ENCODE assay signal across 8 cellular contexts in the genomic region with DNA sequence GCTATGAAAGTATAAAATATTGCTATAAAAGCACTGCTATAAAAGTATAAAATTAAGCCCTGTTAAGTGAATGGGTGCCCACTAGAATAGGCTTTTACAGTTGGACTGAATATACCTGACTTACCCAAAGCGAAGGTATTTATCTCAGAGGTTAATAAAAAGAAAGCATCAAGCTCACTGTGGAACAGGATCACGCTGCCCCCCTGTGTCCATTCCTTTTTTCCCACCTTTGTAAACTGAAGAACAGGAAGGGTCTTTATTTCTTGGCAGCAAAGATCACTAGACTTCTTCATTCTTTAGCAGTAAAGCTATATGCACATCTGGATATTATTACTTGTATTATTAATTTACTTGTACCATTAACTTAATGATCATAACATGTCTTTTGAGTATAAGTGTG. TPM values are rescaled to one million over a fixed set of nuclear protein-coding genes. Genes with fewer than 3 reads are reported as not detected.
A peak's percentile ranks its signal among the peaks of the same experiment; 100 is the strongest.
DNase-seq lines count a peak whose midpoint lies in the region; ATAC-seq, FAIRE-seq and TF ChIP-seq lines count a peak whose summit lies in the region.

No MANE protein-coding gene starts in this region.

- no peaks in the 10 kb centered on the region for H3K4me1 ChIP-seq in OCI-LY7 (ENCODE audit: insufficient read depth, low read length, poor library complexity, severe bottlenecking)
- H3K4me1 ChIP-seq in GM12878 (ENCODE audit: control insufficient read depth, insufficient read depth, low read length), result no peaks in the 10 kb centered on the region
- peaks cover 0 to 3% of the 10 kb centered on the region in 2 donors for H3K4me1 ChIP-seq in naive thymus-derived CD4-positive, alpha-beta T cell (ENCODE audit: control insufficient read depth in 2 of 2, insufficient read depth in 2 of 2, low read length in 2 of 2)

- H3K4me1 Mint-ChIP-seq in naive thymus-derived CD4-positive, alpha-beta T cell, result peaks cover 0 to 21% (median 15%) of the 10 kb centered on the region in 7 donors

- H3K27me3 Mint-ChIP-seq in naive thymus-derived CD4-positive, alpha-beta T cell, result no peaks in the 10 kb centered on the region

- H3K9me3 ChIP-seq in OCI-LY7 (ENCODE audit: low read length) (no peaks in the 10 kb centered on the region), GM12878 (replicated peaks; ENCODE audit: control insufficient read depth, insufficient read depth, low read length) (no peaks in the 10 kb centered on the region)
- H3K9me3 ChIP-seq in naive thymus-derived CD4-positive, alpha-beta T cell (ENCODE audit: control insufficient read depth in 2 of 3, low read length in 3 of 3), result no peaks in the 10 kb centered on the region

- H2AFZ ChIP-seq in OCI-LY7 (ENCODE audit: low read length) (no peak overlapping the region), GM12878 (ENCODE audit: control insufficient read depth, low read depth, low read length) (no peak overlapping the region)

- ATAC-seq in GM12878, result 0 out of 3 replicates have a peak, but pooled peaks have one; percentile 29
- peak; percentile 70 for ATAC-seq in naive thymus-derived CD4-positive, alpha-beta T cell
- no peak for ATAC-seq in GM18861 (IDR thresholded peaks at IDR 0.05; ENCODE audit: unreplicated experiment)
- no peak for ATAC-seq in HG03095 (IDR thresholded peaks at IDR 0.05; ENCODE audit: unreplicated experiment)

- H3K9ac ChIP-seq in GM12878 (ENCODE audit: control insufficient read depth, insufficient read depth, low read length), result no peak overlapping the region

- TF ChIP-seq POLR2A in GM12878 (IDR thresholded peaks at IDR 0.05; ENCODE audit: low read depth, low read length), result no peak

- no peak overlapping the region for H3K4me3 Mint-ChIP-seq in naive thymus-derived CD4-positive, alpha-beta T cell

- WGBS in GM12878 (ENCODE audit: insufficient coverage, insufficient replicate concordance, low lambda C conversion rate, missing lambda C conversion rate), result 30% methylated on average over 2 of the region's 2 CpGs

- peak overlapping the region in 4 of 9 donors; percentile 11 to 62 (median 26) for H3K27ac Mint-ChIP-seq in naive thymus-derived CD4-positive, alpha-beta T cell

- TF ChIP-seq CTCF in AG04449 (IDR thresholded peaks at IDR 0.05; ENCODE audit: insufficient read depth, low read length, missing control alignments), result peak; percentile 53
- peak; percentile 34; the same call in 2 of the 3 replicates for TF ChIP-seq CTCF in GM12872 (IDR thresholded peaks at IDR 0.05; ENCODE audit: insufficient read depth, low read depth, low read length)
- TF ChIP-seq CTCF in OCI-LY7 (conservative IDR thresholded peaks at IDR 0.05; ENCODE audit: low read length), result peak; percentile 45
- TF ChIP-seq CTCF in GM12878 (IDR thresholded peaks at IDR 0.05 in 2 of 3, conservative IDR thresholded peaks at IDR 0.05 in 1 of 3; ENCODE audit: control insufficient read depth in 2 of 3, extremely low read depth in 1 of 3, insufficient read depth in 1 of 3, low read depth in 3 of 3, low read length in 3 of 3), result peak; percentile 21 to 42 (median 31); a peak in 3 of 6 replicates

- H3K4me3 ChIP-seq in AG04449 (ENCODE audit: low read depth, low read length), result no peak overlapping the region
- no peak overlapping the region for H3K4me3 ChIP-seq in OCI-LY7 (ENCODE audit: low read depth, low read length, poor library complexity, severe bottlenecking)
- H3K4me3 ChIP-seq in GM12878, result no peak overlapping the region
- no peak overlapping the region for H3K4me3 ChIP-seq in naive thymus-derived CD4-positive, alpha-beta T cell (ENCODE audit: low read length)

- peak; percentile 60 for TF ChIP-seq RAD21 in GM12878 (IDR thresholded peaks at IDR 0.05; ENCODE audit: insufficient read depth, low read depth, low read length)

- FAIRE-seq in GM12878 (lab: Jason Lieb, UNC) (no peak), GM19239 (lab: Jason Lieb, UNC) (no peak)

- H3K27ac ChIP-seq in OCI-LY7 (ENCODE audit: low read depth, low read length, poor library complexity, severe bottlenecking), result no peak overlapping the region
- no peak overlapping the region for H3K27ac ChIP-seq in GM12878 (ENCODE audit: control insufficient read depth, insufficient read depth)
- no peak overlapping the region for H3K27ac ChIP-seq in naive thymus-derived CD4-positive, alpha-beta T cell (ENCODE audit: low read depth, low read length)

- CTCF ChIA-PET in AG04449 (lab: Yijun Ruan, JAX) (interaction anchor here (0.8 to 2.9 kb wide), 21 partner anchors 8 to 324 kb away, joined by 3 to 91 read pairs (median 5); partner anchors contain the start of gene CDC37L1), OCI-LY7 (lab: Charles Lee; ENCODE audit: unreplicated experiment) (no interaction called here), GM12878 (lab: Yijun Ruan, JAX) (interaction anchor here (0.7 to 2.0 kb wide), 7 partner anchors 35 to 760 kb away, joined by 3 to 12 read pairs (median 4); no protein-coding TSS in a partner anchor)
- CTCF ChIA-PET in naive thymus-derived CD4-positive, alpha-beta T cell (lab: Charles Lee), result interaction anchor here (0.6 to 2.3 kb wide), 15 partner anchors 14 to 327 kb away, joined by 3 to 25 read pairs (median 4); partner anchors contain the start of gene SPATA6L

- no peaks in the 10 kb centered on the region for H3K36me3 Mint-ChIP-seq in naive thymus-derived CD4-positive, alpha-beta T cell

- in situ Hi-C loops in GM12878 (cut with MboI), result no loop called here

- no peak for DNase-seq in AG04449 (ENCODE audit: low read depth, low spot score)
- DNase-seq in OCI-LY7 (ENCODE audit: low spot score), result no peak
- DNase-seq in GM12878 (ENCODE audit: low read depth, low spot score), result no peak
- DNase-seq in naive thymus-derived CD4-positive, alpha-beta T cell, result peak in 7 of 9 donors; percentile 50 to 72 (median 66)
- DNase-seq in GM19239 (ENCODE audit: insufficient read length, low spot score), result no peak

- H4K20me1 ChIP-seq in OCI-LY7 (ENCODE audit: insufficient read depth, low read length), result no peaks in the 10 kb centered on the region
- H4K20me1 ChIP-seq in GM12878 (ENCODE audit: control insufficient read depth, insufficient read depth), result no peaks in the 10 kb centered on the region

- H3K79me2 ChIP-seq in OCI-LY7 (ENCODE audit: insufficient read depth, low read depth, low read length) (no peaks in the 10 kb centered on the region), GM12878 (ENCODE audit: control insufficient read depth, insufficient read depth, low read length) (no peaks in the 10 kb centered on the region)

- RAD21 ChIA-PET in GM12878 (lab: Charles Lee; ENCODE audit: unreplicated experiment), result interaction anchor here (0.8 to 1.4 kb wide), 2 partner anchors 257 to 325 kb away, joined by 3 to 4 read pairs; no protein-coding TSS in a partner anchor

- no peaks in the 10 kb centered on the region for H3K9me2 ChIP-seq in OCI-LY7 (ENCODE audit: insufficient read depth, low read length)

- POLR2A ChIA-PET in AG04449 (lab: Yijun Ruan, JAX) (no interaction called here), OCI-LY7 (lab: Charles Lee) (interaction anchor here (0.7 kb wide), 1 partner anchor 1049 kb away, joined by 3 read pairs; no protein-coding TSS in a partner anchor), GM12878 (lab: Charles Lee) (no interaction called here)
- POLR2A ChIA-PET in naive thymus-derived CD4-positive, alpha-beta T cell (lab: Charles Lee), result interaction anchor here (0.6 to 2.3 kb wide), 6 partner anchors 40 to 1092 kb away, joined by 3 to 8 read pairs (median 6); partner anchors contain the start of gene CDC37L1

- no peaks in the 10 kb centered on the region for H3K9me3 Mint-ChIP-seq in naive thymus-derived CD4-positive, alpha-beta T cell

- TF ChIP-seq EP300 in GM12878 (IDR thresholded peaks at IDR 0.05; ENCODE audit: borderline replicate concordance in 1 of 2, control insufficient read depth in 1 of 2, low read depth in 2 of 2, low read length in 2 of 2), result no peak

- H3K4me2 ChIP-seq in OCI-LY7 (ENCODE audit: low read length), result no peak overlapping the region
- H3K4me2 ChIP-seq in GM12878 (ENCODE audit: control insufficient read depth, insufficient read depth), result no peak overlapping the region

- BruUV-seq in OCI-LY7 (replicated peaks; lab: Mats Ljungman, UMichigan) (no TSS peak), GM12878 (replicated peaks; lab: Mats Ljungman, UMichigan) (no TSS peak)

- H3K27me3 ChIP-seq in GM12878 (replicated peaks in 1 of 2; ENCODE audit: control insufficient read depth in 2 of 2, insufficient read depth in 2 of 2, low read length in 1 of 2), result no peaks in the 10 kb centered on the region
- no peaks in the 10 kb centered on the region for H3K27me3 ChIP-seq in naive thymus-derived CD4-positive, alpha-beta T cell (ENCODE audit: control insufficient read depth in 2 of 2, insufficient read depth in 2 of 2, low read length in 2 of 2)

- H3K36me3 ChIP-seq in OCI-LY7 (ENCODE audit: insufficient read depth, low read length) (no peaks in the 10 kb centered on the region), GM12878 (ENCODE audit: control insufficient read depth in 2 of 2, insufficient read depth in 2 of 2, low read length in 1 of 2) (no peaks in the 10 kb centered on the region)
- no peaks in the 10 kb centered on the region for H3K36me3 ChIP-seq in naive thymus-derived CD4-positive, alpha-beta T cell (ENCODE audit: control insufficient read depth in 2 of 3, insufficient read depth in 3 of 3, low read length in 3 of 3)

- intact Hi-C loops in OCI-LY7 (cut with micrococcal nuclease; ENCODE audit: unreplicated experiment) (loop anchor here (10.0 kb wide), 1 partner anchor 255 kb away; no protein-coding TSS in a partner anchor), GM12878 (cut with micrococcal nuclease; ENCODE audit: unreplicated experiment) (loop anchor here (2.0 kb wide), 1 partner anchor 257 kb away; no protein-coding TSS in a partner anchor)
- intact Hi-C loops in naive thymus-derived CD4-positive, alpha-beta T cell (cut with micrococcal nuclease), result loop anchor here (1.0 to 10.0 kb wide), 9 partner anchors 36 to 1783 kb away; partner anchors contain the start of genes SLC1A1 (in 2 of the 2) and CDC37L1 (in 1 of the 2)

- SMC1A ChIA-PET in GM12878 (lab: Charles Lee; ENCODE audit: uncharacterized antibody, unreplicated experiment), result interaction anchor here (1.0 to 1.9 kb wide), 4 partner anchors 35 to 323 kb away, joined by 3 to 10 read pairs (median 3); partner anchors contain the start of gene AK3

RNA-seq across cellular contexts. Expression of gene PLPP6, which starts 22.1 kb away (rescaled TPM):
- total RNA-seq in OCI-LY7 (2014; rRNA removed; shearing (Covaris generic)), result 2.5 and 4.6 TPM in 2 replicates
- 7.5 and 8.1 TPM in 2 replicates for total RNA-seq in OCI-LY7 (2022)
- total RNA-seq in GM12878 (2013; cell fraction: nucleolus; rRNA removed), result 15.2 and 15.5 TPM in 2 replicates
- total RNA-seq in GM12878 (2014; rRNA removed), result 6.0 and 6.5 TPM in 2 replicates
- 5.2 and 5.7 TPM in 2 replicates for total RNA-seq in GM12878 (2014; rRNA removed; fragmentation: Illumina TruSeq; extraction: Trizol)
- total RNA-seq in GM12878 (2021), result 7.1 and 8.0 TPM in 2 replicates
- 2.4 TPM for polyA plus RNA-seq in GM12878 (2011; ENCODE audit: low read depth)
- polyA plus RNA-seq in GM12878 (2011; rRNA removed), result 5.0 and 5.7 TPM in 2 replicates
- polyA plus RNA-seq in GM12878 (2011; cell fraction: cytosol; rRNA removed), result 3.2 and 4.0 TPM in 2 replicates
- 5.4 and 7.2 TPM in 2 replicates for polyA plus RNA-seq in GM12878 (2011; cell fraction: nucleus; rRNA removed)
- 5.6 and 6.6 TPM in 2 replicates for polyA plus RNA-seq in GM12878 (2012)
- polyA plus RNA-seq in GM12878 (2014; fragmentation: Illumina TruSeq; extraction: Trizol), result 7.9 and 9.6 TPM in 2 replicates
- polyA plus RNA-seq in GM12878 (2014; fragmentation: Nextera tagmentation; extraction: Ambion mirVana), result 1 to 10 TPM; 1.6 to 3.5 TPM
- polyA plus RNA-seq in GM12878 (2014; rRNA removed), result 7.2 and 7.7 TPM in 2 replicates
- polyA plus RNA-seq in GM12878 (2016; fragmentation: Nextera tagmentation; extraction: Ambion mirVana), result 10 to 100 TPM; 10.1 to 11.3 TPM
- 7.2 and 7.7 TPM in 2 replicates for polyA minus RNA-seq in GM12878 (2011; rRNA and poly(A)+ RNA removed)
- polyA minus RNA-seq in GM12878 (2011; cell fraction: cytosol; rRNA and poly(A)+ RNA removed), result 1.9 and 2.4 TPM in 2 replicates
- 11.4 and 15.9 TPM in 2 replicates for polyA minus RNA-seq in GM12878 (2011; cell fraction: nucleus; rRNA and poly(A)+ RNA removed)
- 10 to 100 TPM in 3 of 5 experiments, 1 to 10 TPM in 2; 7.4 to 24.1 (median 10.2) TPM for total RNA-seq in naive thymus-derived CD4-positive, alpha-beta T cell
- polyA plus RNA-seq in naive thymus-derived CD4-positive, alpha-beta T cell, result 1 to 10 TPM; 6.0 to 8.1 TPM

RNA-seq across cellular contexts. Expression of gene SPATA6L, which starts 26.3 kb away (rescaled TPM):
- total RNA-seq in OCI-LY7 (2014; rRNA removed; shearing (Covaris generic)), result not detected in 2 replicates
- total RNA-seq in OCI-LY7 (2022), result 0.49 and 2.3 TPM in 2 replicates
- 5.5 and 6.6 TPM in 2 replicates for total RNA-seq in GM12878 (2013; cell fraction: nucleolus; rRNA removed)
- 1.2 and 1.6 TPM in 2 replicates for total RNA-seq in GM12878 (2014; rRNA removed)
- total RNA-seq in GM12878 (2014; rRNA removed; fragmentation: Illumina TruSeq; extraction: Trizol), result 0.89 and 1.1 TPM in 2 replicates
- total RNA-seq in GM12878 (2021), result 1.6 and 2.1 TPM in 2 replicates
- 0.47 TPM for polyA plus RNA-seq in GM12878 (2011; ENCODE audit: low read depth)
- 0.37 and 0.42 TPM in 2 replicates for polyA plus RNA-seq in GM12878 (2011; rRNA removed)
- 0.13 TPM in 2 replicates for polyA plus RNA-seq in GM12878 (2011; cell fraction: cytosol; rRNA removed)
- 0.53 and 0.94 TPM in 2 replicates for polyA plus RNA-seq in GM12878 (2011; cell fraction: nucleus; rRNA removed)
- 0.46 and 1.5 TPM in 2 replicates for polyA plus RNA-seq in GM12878 (2012)
- polyA plus RNA-seq in GM12878 (2014; fragmentation: Illumina TruSeq; extraction: Trizol), result 0.48 and 0.68 TPM in 2 replicates
- polyA plus RNA-seq in GM12878 (2014; fragmentation: Nextera tagmentation; extraction: Ambion mirVana), result 1 to 10 TPM in 1 of 2 experiments, under 1 TPM in 1; 0.88 to 1.3 TPM
- polyA plus RNA-seq in GM12878 (2014; rRNA removed), result 0.94 and 2.0 TPM in 2 replicates
- polyA plus RNA-seq in GM12878 (2016; fragmentation: Nextera tagmentation; extraction: Ambion mirVana), result 1 to 10 TPM in 1 of 2 experiments, under 1 TPM in 1; 0.42 to 1.4 TPM
- 0.15 TPM in 1 of 2 replicates, not detected in the other for polyA minus RNA-seq in GM12878 (2011; rRNA and poly(A)+ RNA removed)
- not detected in 2 replicates for polyA minus RNA-seq in GM12878 (2011; cell fraction: cytosol; rRNA and poly(A)+ RNA removed)
- polyA minus RNA-seq in GM12878 (2011; cell fraction: nucleus; rRNA and poly(A)+ RNA removed), result 0.24 and 1.9 TPM in 2 replicates
- total RNA-seq in naive thymus-derived CD4-positive, alpha-beta T cell, result 1 to 10 TPM in 4 of 5 experiments, under 1 TPM in 1; 0.89 to 9.2 (median 5.6) TPM
- polyA plus RNA-seq in naive thymus-derived CD4-positive, alpha-beta T cell, result under 1 TPM; 0.40 to 0.68 TPM

RNA-seq across cellular contexts. Expression of gene CDC37L1, which starts 39.3 kb away (rescaled TPM):
- 11.7 and 13.8 TPM in 2 replicates for total RNA-seq in OCI-LY7 (2014; rRNA removed; shearing (Covaris generic))
- total RNA-seq in OCI-LY7 (2022) (9.3 and 11.1 TPM in 2 replicates), GM12878 (2014; rRNA removed) (8.1 and 10.9 TPM in 2 replicates), GM12878 (2014; rRNA removed; fragmentation: Illumina TruSeq; extraction: Trizol) (10.4 and 11.2 TPM in 2 replicates), GM12878 (2021) (8.9 and 10.0 TPM in 2 replicates)
- 26.8 and 29.7 TPM in 2 replicates for total RNA-seq in GM12878 (2013; cell fraction: nucleolus; rRNA removed)
- polyA plus RNA-seq in GM12878 (2011; ENCODE audit: low read depth), result 2.4 TPM
- polyA plus RNA-seq in GM12878 (2011; rRNA removed) (6.1 and 11.6 TPM in 2 replicates), GM12878 (2014; fragmentation: Illumina TruSeq; extraction: Trizol) (8.4 and 11.5 TPM in 2 replicates), GM12878 (2014; fragmentation: Nextera tagmentation; extraction: Ambion mirVana) (1 to 10 TPM; 2.2 to 3.6 TPM), GM12878 (2014; rRNA removed) (7.0 and 7.7 TPM in 2 replicates), GM12878 (2016; fragmentation: Nextera tagmentation; extraction: Ambion mirVana) (10 to 100 TPM; 16.1 to 16.6 TPM)
- 3.0 and 5.2 TPM in 2 replicates for polyA plus RNA-seq in GM12878 (2011; cell fraction: cytosol; rRNA removed)
- polyA plus RNA-seq in GM12878 (2011; cell fraction: nucleus; rRNA removed), result 3.4 and 5.0 TPM in 2 replicates
- polyA plus RNA-seq in GM12878 (2012), result 4.1 and 6.4 TPM in 2 replicates
- polyA minus RNA-seq in GM12878 (2011; rRNA and poly(A)+ RNA removed), result 4.9 and 5.5 TPM in 2 replicates
- 3.1 and 3.2 TPM in 2 replicates for polyA minus RNA-seq in GM12878 (2011; cell fraction: cytosol; rRNA and poly(A)+ RNA removed)
- polyA minus RNA-seq in GM12878 (2011; cell fraction: nucleus; rRNA and poly(A)+ RNA removed), result 3.4 and 8.5 TPM in 2 replicates
- 10 to 100 TPM; 13.4 to 28.0 (median 22.9) TPM for total RNA-seq in naive thymus-derived CD4-positive, alpha-beta T cell
- 10 to 100 TPM; 21.2 to 21.9 TPM for polyA plus RNA-seq in naive thymus-derived CD4-positive, alpha-beta T cell

Comparison
In these comparisons a context has a peak if more than half of its experiments do, and no peak if none do; other contexts are left out.
1. DNase-seq: peak in naive thymus-derived CD4-positive, alpha-beta T cell (7 of 9); none in AG04449 (single experiment), OCI-LY7 (single experiment), GM12878 (single experiment) and GM19239 (single experiment).
2. ATAC-seq: peak in GM12878 (single experiment) and naive thymus-derived CD4-positive, alpha-beta T cell (single experiment); none in GM18861 (single experiment) and HG03095 (single experiment).
3. POLR2A ChIA-PET loops: an anchor here in OCI-LY7 (0.7 kb wide) and naive thymus-derived CD4-positive, alpha-beta T cell (0.6 to 2.3 kb wide); none called in AG04449 and GM12878.
4. Peak in every context shown above with its lines, with median percentiles within 50 percentile points of each other: CTCF ChIP-seq.